38 cellular contexts compared by ENCODE assay signal in genomic region chr16:26526633-26527032, GRCh38.
"Had no signal": no experiment of that assay in that cellular context is flagged by ENCODE, and none has a peak within 500 bp of the region (broad histone marks: within the 10 kb centered on the region; RNA-seq: fewer than 3 reads in every experiment).

No MANE protein-coding gene starts in this region.

- H3K9me3 ChIP-seq: adrenal gland, body of pancreas, breast epithelium had no signal

- H3K4me3 Mint-ChIP-seq: activated B cell treated with CpG ODN at 0.5 μM for 24 hours; activated CD4-positive, alpha-beta memory T cell treated with anti-CD3 and anti-CD28 coated beads for 36 hours; activated CD4-positive, alpha-beta T cell treated with anti-CD3 and anti-CD28 coated beads, Interleukin-2, amount 10 ng/mL, durations not matched to agents 24 days and 14 days; activated CD8-positive, alpha-beta T cell treated with anti-CD3 and anti-CD28 coated beads for 36 hours; activated naive CD4-positive, alpha-beta T cell treated with anti-CD3 and anti-CD28 coated beads for 36 hours; activated naive CD8-positive, alpha-beta T cell; activated naive CD8-positive, alpha-beta T cell treated with anti-CD3 and anti-CD28 coated beads, Interleukin-2, amount 10 ng/mL, durations not matched to agents 7 days and 5 days; activated naive CD8-positive, alpha-beta T cell treated with anti-CD3 and anti-CD28 coated beads, Interleukin-2, amount 50 U/mL, for 24 hours; activated T-cell treated with anti-CD3 and anti-CD28 coated beads, Interleukin-2, amount 50 U/mL, for 4 hours; activated T-cell treated with anti-CD3 and anti-CD28 coated beads, Interleukin-2, amount 50 U/mL, for 72 hours; activated T-helper 1 cell treated with anti-CD3 and anti-CD28 coated beads, Interleukin-12 subunit alpha, Interleukin-12 subunit beta, Interleukin-2, Interleukin-4 antibody, amounts not matched to agents 30 ng/mL and 10 ng/mL and 1 ng/mL, durations not matched to agents 14 hours and 24 hours and 36 hours; activated T-helper 17 cell treated with anti-CD3 and anti-CD28 coated beads, Interleukin-2, amount 50 U/mL, for 72 hours; T-helper 1 cell treated with Interleukin-12 subunit alpha and Interleukin-12 subunit beta and Interleukin-4 antibody, amounts not matched to agents 30 μg/mL and 1 μg/mL, for 36 hours; T-helper 2 cell treated with Interferon-gamma antibody and Interleukin-4, amounts not matched to agents 5 μg/mL and 100 μg/mL, for 36 hours had no signal

- ATAC-seq: activated CD8-positive, alpha-beta T cell treated with anti-CD3 and anti-CD28 coated beads for 36 hours; activated naive CD8-positive, alpha-beta T cell treated with anti-CD3 and anti-CD28 coated beads, Interleukin-2, amount 50 U/mL, for 24 hours; activated T-cell treated with anti-CD3 and anti-CD28 coated beads, Interleukin-2, amount 50 U/mL, for 4 hours; activated T-cell treated with anti-CD3 and anti-CD28 coated beads, Interleukin-2, amount 50 U/mL, for 72 hours; activated T-helper 17 cell treated with anti-CD3 and anti-CD28 coated beads, Interleukin-2, amount 50 U/mL, for 72 hours; body of pancreas had no signal

- H3K27ac Mint-ChIP-seq: activated B cell treated with CpG ODN at 0.5 μM for 24 hours; activated CD4-positive, alpha-beta memory T cell treated with anti-CD3 and anti-CD28 coated beads for 36 hours; activated CD4-positive, alpha-beta T cell treated with anti-CD3 and anti-CD28 coated beads, Interleukin-2, amount 10 ng/mL, durations not matched to agents 24 days and 14 days; activated CD8-positive, alpha-beta T cell treated with anti-CD3 and anti-CD28 coated beads for 36 hours; activated naive CD4-positive, alpha-beta T cell treated with anti-CD3 and anti-CD28 coated beads for 36 hours; activated naive CD8-positive, alpha-beta T cell; activated naive CD8-positive, alpha-beta T cell treated with anti-CD3 and anti-CD28 coated beads, Interleukin-2, amount 10 ng/mL, durations not matched to agents 7 days and 5 days; activated naive CD8-positive, alpha-beta T cell treated with anti-CD3 and anti-CD28 coated beads, Interleukin-2, amount 50 U/mL, for 24 hours; activated T-cell treated with anti-CD3 and anti-CD28 coated beads, Interleukin-2, amount 50 U/mL, for 72 hours; activated T-helper 1 cell treated with anti-CD3 and anti-CD28 coated beads, Interleukin-12 subunit alpha, Interleukin-12 subunit beta, Interleukin-2, Interleukin-4 antibody, amounts not matched to agents 30 ng/mL and 10 ng/mL and 1 ng/mL, durations not matched to agents 14 hours and 24 hours and 36 hours; activated T-helper 17 cell treated with anti-CD3 and anti-CD28 coated beads, Interleukin-2, amount 50 U/mL, for 72 hours; T-helper 1 cell treated with Interleukin-12 subunit alpha and Interleukin-12 subunit beta and Interleukin-4 antibody, amounts not matched to agents 30 μg/mL and 1 μg/mL, for 36 hours; T-helper 2 cell treated with Interferon-gamma antibody and Interleukin-4, amounts not matched to agents 5 μg/mL and 100 μg/mL, for 36 hours had no signal

- H3K36me3 ChIP-seq: adrenal gland, brain microvascular endothelial cell, breast epithelium had no signal

- FAIRE-seq: astrocyte, TTC549 had no signal

- H3K27me3 ChIP-seq: adrenal gland, body of pancreas, brain microvascular endothelial cell, breast epithelium had no signal

- H3K27ac ChIP-seq: adrenal gland, body of pancreas, brain microvascular endothelial cell, breast epithelium, VCaP had no signal

- H3K4me1 ChIP-seq: adrenal gland, body of pancreas, breast epithelium had no signal

- H3K4me1 Mint-ChIP-seq: activated B cell treated with CpG ODN at 0.5 μM for 24 hours; activated CD4-positive, alpha-beta T cell treated with anti-CD3 and anti-CD28 coated beads, Interleukin-2, amount 10 ng/mL, durations not matched to agents 24 days and 14 days; activated naive CD8-positive, alpha-beta T cell treated with anti-CD3 and anti-CD28 coated beads, Interleukin-2, amount 10 ng/mL, durations not matched to agents 7 days and 5 days; activated naive CD8-positive, alpha-beta T cell treated with anti-CD3 and anti-CD28 coated beads, Interleukin-2, amount 50 U/mL, for 24 hours; activated T-helper 17 cell treated with anti-CD3 and anti-CD28 coated beads, Interleukin-2, amount 50 U/mL, for 72 hours had no signal

- H3K36me3 Mint-ChIP-seq: activated CD4-positive, alpha-beta memory T cell treated with anti-CD3 and anti-CD28 coated beads for 36 hours; activated naive CD8-positive, alpha-beta T cell; activated naive CD8-positive, alpha-beta T cell treated with anti-CD3 and anti-CD28 coated beads, Interleukin-2, amount 10 ng/mL, durations not matched to agents 7 days and 5 days had no signal

- H3K4me3 ChIP-seq: adrenal gland, body of pancreas, breast epithelium had no signal

- H3K9me3 Mint-ChIP-seq: activated B cell treated with CpG ODN at 0.5 μM for 24 hours; activated CD4-positive, alpha-beta memory T cell treated with anti-CD3 and anti-CD28 coated beads for 36 hours; activated CD4-positive, alpha-beta T cell treated with anti-CD3 and anti-CD28 coated beads, Interleukin-2, amount 10 ng/mL, durations not matched to agents 24 days and 14 days; activated CD8-positive, alpha-beta T cell treated with anti-CD3 and anti-CD28 coated beads for 36 hours; activated naive CD4-positive, alpha-beta T cell treated with anti-CD3 and anti-CD28 coated beads for 36 hours; activated naive CD8-positive, alpha-beta T cell treated with anti-CD3 and anti-CD28 coated beads, Interleukin-2, amount 50 U/mL, for 24 hours; activated T-cell treated with anti-CD3 and anti-CD28 coated beads, Interleukin-2, amount 50 U/mL, for 4 hours; activated T-cell treated with anti-CD3 and anti-CD28 coated beads, Interleukin-2, amount 50 U/mL, for 72 hours; activated T-helper 1 cell treated with anti-CD3 and anti-CD28 coated beads, Interleukin-12 subunit alpha, Interleukin-12 subunit beta, Interleukin-2, Interleukin-4 antibody, amounts not matched to agents 30 ng/mL and 10 ng/mL and 1 ng/mL, durations not matched to agents 14 hours and 24 hours and 36 hours; activated T-helper 17 cell treated with anti-CD3 and anti-CD28 coated beads, Interleukin-2, amount 50 U/mL, for 72 hours; T-helper 1 cell treated with Interleukin-12 subunit alpha and Interleukin-12 subunit beta and Interleukin-4 antibody, amounts not matched to agents 30 μg/mL and 1 μg/mL, for 36 hours; T-helper 2 cell treated with Interferon-gamma antibody and Interleukin-4, amounts not matched to agents 5 μg/mL and 100 μg/mL, for 36 hours had no signal

- DNase-seq: activated B cell treated with CpG ODN at 0.5 μM for 24 hours; activated CD4-positive, alpha-beta memory T cell treated with anti-CD3 and anti-CD28 coated beads for 36 hours; activated CD4-positive, alpha-beta T cell treated with anti-CD3 and anti-CD28 coated beads for 4 hours; activated CD4-positive, alpha-beta T cell treated with anti-CD3 and anti-CD28 coated beads, Interleukin-2, amount 10 ng/mL, durations not matched to agents 24 days and 14 days; activated CD4-positive, alpha-beta T cell treated with anti-CD3 and anti-CD28 coated beads, Interleukin-2, amount 50 U/mL, for 1 hour; activated CD4-positive, alpha-beta T cell treated with anti-CD3 and anti-CD28 coated beads, Interleukin-2, amount 50 U/mL, for 4 hours; activated CD4-positive, CD25-positive, alpha-beta regulatory T cell treated with anti-CD3 and anti-CD28 coated beads, Interleukin-2, amount 50 U/mL, for 72 hours; activated CD8-positive, alpha-beta memory T cell treated with anti-CD3 and anti-CD28 coated beads, Interleukin-2, amount 50 U/mL, for 4 hours; activated CD8-positive, alpha-beta T cell treated with anti-CD3 and anti-CD28 coated beads for 36 hours; activated effector memory CD4-positive, alpha-beta T cell treated with anti-CD3 and anti-CD28 coated beads, Interleukin-2, amount 50 U/mL, for 16 hours; activated gamma-delta T cell treated with Interleukin-2 at 50 U/mL for 16 hours; activated naive CD4-positive, alpha-beta T cell; activated naive CD4-positive, alpha-beta T cell treated with anti-CD3 and anti-CD28 coated beads for 36 hours; activated naive CD4-positive, alpha-beta T cell treated with anti-CD3 and anti-CD28 coated beads, Interleukin-2, amount 50 U/mL, for 16 hours; activated naive CD8-positive, alpha-beta T cell treated with anti-CD3 and anti-CD28 coated beads, Interleukin-2, amount 10 ng/mL, durations not matched to agents 7 days and 5 days; activated naive CD8-positive, alpha-beta T cell treated with anti-CD3 and anti-CD28 coated beads, Interleukin-2, amount 50 U/mL, for 24 hours; activated T-cell treated with anti-CD3 and anti-CD28 coated beads for 4 hours; activated T-cell treated with anti-CD3 and anti-CD28 coated beads, Interleukin-2, amount 50 U/mL, for 1 hour; activated T-cell treated with anti-CD3 and anti-CD28 coated beads, Interleukin-2, amount 50 U/mL, for 4 hours; activated T-cell treated with anti-CD3 and anti-CD28 coated beads, Interleukin-2, amount 50 U/mL, for 72 hours; adrenal gland; amniotic stem cell; aorta; body of pancreas; brain microvascular endothelial cell; central memory CD4-positive, alpha-beta T cell; T-helper 1 cell; T-helper 2 cell; T-helper 9 cell had no signal

- H3K27me3 Mint-ChIP-seq: activated CD4-positive, alpha-beta memory T cell treated with anti-CD3 and anti-CD28 coated beads for 36 hours had no signal
